Comparison of ENCODE assay signal across 9 cellular contexts in genomic region chr3:59052803-59053411, GRCh38. TPM values are rescaled to one million over a fixed set of nuclear protein-coding genes. Genes with fewer than 3 reads are reported as not detected.
A peak's percentile ranks its signal among the peaks of the same experiment; 100 is the strongest.
DNase-seq lines count a peak whose midpoint lies in the region; ATAC-seq, FAIRE-seq and TF ChIP-seq lines count a peak whose summit lies in the region.
"Had no signal": no experiment of that assay in that cellular context is flagged by ENCODE, and none has a peak within 500 bp of the region (broad histone marks: within the 10 kb centered on the region; RNA-seq: fewer than 3 reads in every experiment).

No MANE protein-coding gene starts in this region.

- ATAC-seq in CD8-positive, alpha-beta T cell: no peak

- intact Hi-C loops in CD8-positive, alpha-beta T cell (cut with DNase I, micrococcal nuclease): loop anchor here (1.0 to 5.0 kb wide), 2 partner anchors 59 to 411 kb away; no protein-coding TSS in a partner anchor

- POLR2A ChIA-PET in CD8-positive, alpha-beta T cell (lab: Charles Lee): no interaction called here

- no peaks in the 10 kb centered on the region for H3K27me3 ChIP-seq in CD8-positive, alpha-beta T cell (ENCODE audit: insufficient read depth, low read length)
- no peaks in the 10 kb centered on the region for H3K27me3 ChIP-seq in hepatocyte
- H3K27me3 ChIP-seq: pancreas had no signal

- H3K36me3 Mint-ChIP-seq in CD8-positive, alpha-beta T cell: no peaks in the 10 kb centered on the region

- no peak overlapping the region for H2AFZ ChIP-seq in hepatocyte

- H3K9me3 Mint-ChIP-seq in CD8-positive, alpha-beta T cell: no peaks in the 10 kb centered on the region

- peaks cover 3% of the 10 kb centered on the region for H3K4me1 Mint-ChIP-seq in CD8-positive, alpha-beta T cell (ENCODE audit: low read depth)

- H3K4me3 Mint-ChIP-seq in CD8-positive, alpha-beta T cell: no peak overlapping the region

- no peaks in the 10 kb centered on the region for H3K79me2 ChIP-seq in hepatocyte

- H3K9me3 ChIP-seq in CD8-positive, alpha-beta T cell (ENCODE audit: low read length): no peaks in the 10 kb centered on the region
- no peaks in the 10 kb centered on the region for H3K9me3 ChIP-seq in hepatocyte (ENCODE audit: low read depth)
- H3K9me3 ChIP-seq: pancreas had no signal

- TF ChIP-seq CTCF in CD8-positive, alpha-beta T cell (IDR thresholded peaks at IDR 0.05): peak; percentile 22
- TF ChIP-seq CTCF in hepatocyte (IDR thresholded peaks at IDR 0.05; ENCODE audit: poor library complexity): peak; percentile 56

- no peaks in the 10 kb centered on the region for H4K20me1 ChIP-seq in hepatocyte (ENCODE audit: insufficient read depth, poor library complexity, severe bottlenecking)

- no peak for DNase-seq in CD8-positive, alpha-beta T cell
- DNase-seq in GM19239 (ENCODE audit: insufficient read length, low spot score) (no peak), SKM-1 treated with dmso at 0.1 percent for 144 hours (lab: John Stamatoyannopoulos, UW; ENCODE audit: unreplicated experiment) (peak; percentile 12), hepatocyte (ENCODE audit: low spot score) (peak; percentile 47), DMS153 treated with DMSO at 0.1 percent for 48 hours (lab: John Stamatoyannopoulos, UW; ENCODE audit: unreplicated experiment) (no peak), NCI-H2171 treated with DMSO at 0.1 percent for 48 hours (lab: John Stamatoyannopoulos, UW) (no peak), hypothalamus (lab: John Stamatoyannopoulos, UW) (no peak), UCSD-AML1 (lab: John Stamatoyannopoulos, UW; ENCODE audit: unreplicated experiment) (no peak)

- no peak overlapping the region for H3K4me3 ChIP-seq in CD8-positive, alpha-beta T cell (ENCODE audit: low read depth, low read length)
- no peak overlapping the region for H3K4me3 ChIP-seq in hepatocyte
- H3K4me3 ChIP-seq: pancreas had no signal

- no peak overlapping the region for H3K27ac ChIP-seq in CD8-positive, alpha-beta T cell (ENCODE audit: low read depth, low read length)
- no peak overlapping the region for H3K27ac ChIP-seq in hepatocyte
- H3K27ac ChIP-seq: pancreas had no signal

- no peaks in the 10 kb centered on the region for H3K36me3 ChIP-seq in CD8-positive, alpha-beta T cell (ENCODE audit: insufficient read depth, low read length)
- no peaks in the 10 kb centered on the region for H3K36me3 ChIP-seq in hepatocyte (replicated peaks; ENCODE audit: insufficient read depth, low read depth)
- H3K36me3 ChIP-seq: pancreas had no signal

- FAIRE-seq in GM19239 (lab: Jason Lieb, UNC): peak; percentile 83
- FAIRE-seq: pancreas had no signal

- no peaks in the 10 kb centered on the region for H3K27me3 Mint-ChIP-seq in CD8-positive, alpha-beta T cell (ENCODE audit: low read depth)

- CTCF ChIA-PET in CD8-positive, alpha-beta T cell (lab: Charles Lee): interaction anchor here (0.5 to 1.5 kb wide), 8 partner anchors 8 to 414 kb away, joined by 3 to 4 read pairs (median 3); no protein-coding TSS in a partner anchor

- H3K9me2 ChIP-seq in hepatocyte (replicated peaks; ENCODE audit: insufficient read depth): no peaks in the 10 kb centered on the region

- H3K4me2 ChIP-seq in hepatocyte: no peak overlapping the region

- WGBS in hepatocyte (ENCODE audit: low lambda C conversion rate, missing lambda C conversion rate): 76% methylated on average over 2 of the region's 2 CpGs

- no peaks in the 10 kb centered on the region for H3K4me1 ChIP-seq in CD8-positive, alpha-beta T cell (ENCODE audit: insufficient read depth, low read length)
- H3K4me1 ChIP-seq in hepatocyte (ENCODE audit: insufficient read depth): no peaks in the 10 kb centered on the region

- no peak overlapping the region for H3K27ac Mint-ChIP-seq in CD8-positive, alpha-beta T cell

RNA-seq across cellular contexts. Expression of gene CFAP20DC, which starts 3.1 kb away (rescaled TPM):
- total RNA-seq in CD8-positive, alpha-beta T cell: under 1 TPM in 1 of 2 experiments, not detected in 1; 0.25 TPM
- total RNA-seq in hepatocyte: 2.2 and 2.6 TPM in 2 replicates
- 2.2 and 2.3 TPM in 2 replicates for polyA plus RNA-seq in hepatocyte

Comparison
In these comparisons a context has a peak if more than half of its experiments do, and no peak if none do; other contexts are left out.
1. DNase-seq: peak in SKM-1 treated with dmso at 0.1 percent for 144 hours (single experiment) and hepatocyte (single experiment); none in CD8-positive, alpha-beta T cell (0 of 7), GM19239 (single experiment), DMS153 treated with DMSO at 0.1 percent for 48 hours (single experiment), NCI-H2171 treated with DMSO at 0.1 percent for 48 hours (single experiment), hypothalamus (0 of 51) and UCSD-AML1 (single experiment).